13 cellular contexts compared by ENCODE assay signal in genomic region chr9:111633389-111633736, GRCh38. TPM values are rescaled to one million over a fixed set of nuclear protein-coding genes. Genes with fewer than 3 reads are reported as not detected.
DNase-seq lines count a peak whose midpoint lies in the region; ATAC-seq and TF ChIP-seq lines count a peak whose summit lies in the region.
"Had no signal": no experiment of that assay in that cellular context is flagged by ENCODE, and none has a peak within 500 bp of the region (broad histone marks: within the 10 kb centered on the region; RNA-seq: fewer than 3 reads in every experiment).

No MANE protein-coding gene starts in this region.

- H3K27ac Mint-ChIP-seq in T-helper 2 cell treated with Interferon-gamma antibody and Interleukin-4, amounts not matched to agents 5 μg/mL and 100 μg/mL, for 36 hours: no peak overlapping the region

- BruUV-seq in mammary epithelial cell (replicated peaks; lab: Mats Ljungman, UMichigan): no TSS peak

- H3K4me3 Mint-ChIP-seq in T-helper 2 cell treated with Interferon-gamma antibody and Interleukin-4, amounts not matched to agents 5 μg/mL and 100 μg/mL, for 36 hours: peak overlapping the region; percentile 95

- dilution Hi-C loops in mammary epithelial cell (cut with HindIII; ENCODE audit: low sequenced_read_pairs): no loop called here

- no peaks in the 10 kb centered on the region for H3K27me3 Mint-ChIP-seq in T-helper 2 cell treated with Interferon-gamma antibody and Interleukin-4, amounts not matched to agents 5 μg/mL and 100 μg/mL, for 36 hours (ENCODE audit: low read depth)

- ATAC-seq in GM21723 (IDR thresholded peaks at IDR 0.05; ENCODE audit: unreplicated experiment): no peak
- ATAC-seq: upper lobe of right lung had no signal

- no peaks in the 10 kb centered on the region for H3K9me2 ChIP-seq in neural cell (ENCODE audit: insufficient read depth, low read length)

- no peak for TF ChIP-seq EP300 in neural cell (conservative IDR thresholded peaks at IDR 0.05; ENCODE audit: poor library complexity, severe bottlenecking)

- no peaks in the 10 kb centered on the region for H4K20me1 ChIP-seq in mammary epithelial cell (ENCODE audit: insufficient read depth, low read length)
- no peaks in the 10 kb centered on the region for H4K20me1 ChIP-seq in neural cell (ENCODE audit: insufficient read depth)

- peaks cover 1% of the 10 kb centered on the region for H3K36me3 Mint-ChIP-seq in T-helper 2 cell treated with Interferon-gamma antibody and Interleukin-4, amounts not matched to agents 5 μg/mL and 100 μg/mL, for 36 hours (ENCODE audit: low read depth)

- H3K4me1 ChIP-seq in HUES64 (ENCODE audit: insufficient read depth, low read length) (peaks cover 9% of the 10 kb centered on the region; the same call in 1 of the 2 replicates), mammary epithelial cell (ENCODE audit: insufficient read depth, low read length) (peaks cover 5% of the 10 kb centered on the region), right atrium auricular region (peaks cover 0 to 34% of the 10 kb centered on the region in 2 donors)

- TF ChIP-seq CTCF in mammary epithelial cell (conservative IDR thresholded peaks at IDR 0.05 in 1 of 2, IDR thresholded peaks at IDR 0.05 in 1 of 2; ENCODE audit: extremely low read depth in 1 of 2, insufficient read depth in 1 of 2, low read depth in 1 of 2, low read length in 2 of 2) (no peak), neural cell (IDR thresholded peaks at IDR 0.05; ENCODE audit: poor library complexity, severe bottlenecking) (no peak), right atrium auricular region (IDR thresholded peaks at IDR 0.05) (no peak)

- H3K79me2 ChIP-seq in mammary epithelial cell (ENCODE audit: insufficient read depth, low read length) (peaks cover 71% of the 10 kb centered on the region), neural cell (replicated peaks; ENCODE audit: insufficient read depth, low read length) (peaks cover 49% of the 10 kb centered on the region)

- H3K4me3 ChIP-seq in HUES64 (ENCODE audit: low read length) (peak overlapping the region; percentile 75; the same call in 1 of the 2 replicates), mammary epithelial cell (replicated peaks in 1 of 3; ENCODE audit: insufficient read depth in 1 of 3, low read depth in 2 of 3, low read length in 3 of 3) (no peak overlapping the region), neural cell (ENCODE audit: low read length) (peak overlapping the region; percentile 95), right atrium auricular region (no peak overlapping the region)
- H3K4me3 ChIP-seq: sigmoid colon had no signal

- H3K9me3 ChIP-seq in HUES64 (ENCODE audit: insufficient read depth, low read depth, low read length) (no peaks in the 10 kb centered on the region), mammary epithelial cell (replicated peaks; ENCODE audit: insufficient read depth, low read length) (no peaks in the 10 kb centered on the region), neural cell (ENCODE audit: low read length) (no peaks in the 10 kb centered on the region), right atrium auricular region (no peaks in the 10 kb centered on the region)
- H3K9me3 ChIP-seq: sigmoid colon, upper lobe of right lung had no signal

- H3K9ac ChIP-seq in HUES64 (ENCODE audit: low read depth, low read length): no peak overlapping the region
- no peak overlapping the region for H3K9ac ChIP-seq in mammary epithelial cell (ENCODE audit: insufficient read depth, low read length)
- no peak overlapping the region for H3K9ac ChIP-seq in neural cell (ENCODE audit: low read length)

- H3K4me1 Mint-ChIP-seq in T-helper 2 cell treated with Interferon-gamma antibody and Interleukin-4, amounts not matched to agents 5 μg/mL and 100 μg/mL, for 36 hours (ENCODE audit: low read depth): peaks cover 31% of the 10 kb centered on the region

- CTCF ChIA-PET in mammary epithelial cell (lab: Charles Lee; ENCODE audit: low non-redundant PET): no interaction called here

- no peak for DNase-seq in T-helper 2 cell treated with Interferon-gamma antibody and Interleukin-4, amounts not matched to agents 5 μg/mL and 100 μg/mL, for 36 hours (ENCODE audit: low spot score)
- DNase-seq in T-helper 2 cell: no peak
- no peak for DNase-seq in mammary epithelial cell
- DNase-seq in right atrium auricular region (ENCODE audit: low spot score): no peak
- no peak for DNase-seq in AML-193 (lab: John Stamatoyannopoulos, UW)
- DNase-seq: erythroblast, NCI-H2107, sigmoid colon, T-helper 9 cell, upper lobe of right lung had no signal

- H3K36me3 ChIP-seq in HUES64 (ENCODE audit: insufficient read depth, low read length) (no peaks in the 10 kb centered on the region), mammary epithelial cell (ENCODE audit: insufficient read depth, low read length) (no peaks in the 10 kb centered on the region), neural cell (ENCODE audit: insufficient read depth, low read length) (no peaks in the 10 kb centered on the region), right atrium auricular region (no peaks in the 10 kb centered on the region)
- H3K36me3 ChIP-seq: sigmoid colon, upper lobe of right lung had no signal

- 98% methylated on average over 1 of the region's 1 CpG for WGBS in HUES64
- 90% methylated on average over 1 of the region's 1 CpG for WGBS in mammary epithelial cell (ENCODE audit: low coverage, missing lambda C conversion rate)

- in situ Hi-C loops in mammary epithelial cell (cut with MboI; ENCODE audit: low sequenced_read_pairs in 2 of 2): no loop called here

- H3K27ac ChIP-seq in HUES64 (ENCODE audit: low read depth, low read length) (no peak overlapping the region), mammary epithelial cell (ENCODE audit: insufficient read depth, low read depth, low read length) (no peak overlapping the region), neural cell (ENCODE audit: low read length) (no peak overlapping the region), right atrium auricular region (no peak overlapping the region)
- H3K27ac ChIP-seq: sigmoid colon, upper lobe of right lung had no signal

- H3K27me3 ChIP-seq in HUES64 (ENCODE audit: insufficient read depth, low read length) (no peaks in the 10 kb centered on the region), mammary epithelial cell (ENCODE audit: insufficient read depth, low read length) (no peaks in the 10 kb centered on the region), neural cell (ENCODE audit: insufficient read depth, low read depth, low read length) (no peaks in the 10 kb centered on the region), right atrium auricular region (no peaks in the 10 kb centered on the region)
- H3K27me3 ChIP-seq: sigmoid colon, upper lobe of right lung had no signal

- intact Hi-C loops in mammary epithelial cell (cut with micrococcal nuclease): no loop called here

- no peaks in the 10 kb centered on the region for H3K9me3 Mint-ChIP-seq in T-helper 2 cell treated with Interferon-gamma antibody and Interleukin-4, amounts not matched to agents 5 μg/mL and 100 μg/mL, for 36 hours

- no peak for TF ChIP-seq RAD21 in neural cell (conservative IDR thresholded peaks at IDR 0.05)

- peak overlapping the region; percentile 95 for H3K4me2 ChIP-seq in mammary epithelial cell (ENCODE audit: insufficient read depth, low read depth, low read length)
- H3K4me2 ChIP-seq in neural cell (ENCODE audit: low read length): no peak overlapping the region

- H2AFZ ChIP-seq in mammary epithelial cell (ENCODE audit: low read depth, low read length) (no peak overlapping the region), neural cell (ENCODE audit: low read depth, low read length) (no peak overlapping the region)

- H3F3A ChIP-seq in neural cell (ENCODE audit: insufficient read depth, low read length, poor library complexity, severe bottlenecking): no peaks in the 10 kb centered on the region

TF ChIP-seq in neural cell, 6 proteins besides CTCF, POLR2A, EP300 and RAD21 (continues in another document):
- TF ChIP-seq SMC3 (conservative IDR thresholded peaks at IDR 0.05; ENCODE audit: poor library complexity) (no peak), TAF1 (IDR thresholded peaks at IDR 0.05; ENCODE audit: low read depth) (no peak), POLR2AphosphoS5 (IDR thresholded peaks at IDR 0.05) (no peak), EZH2 (IDR thresholded peaks at IDR 0.05; ENCODE audit: borderline replicate concordance, insufficient read depth, low read length, poor library complexity, severe bottlenecking) (no peak)

RNA-seq across cellular contexts. Expression of gene DNAJC25, which starts 2.2 kb away (rescaled TPM):
- polyA plus RNA-seq in HUES64 (2013, experiment 1 of 2): 7.3 TPM
- 8.6 TPM for polyA plus RNA-seq in HUES64 (2013, experiment 2 of 2)
- 1 to 10 TPM; 4.5 to 9.4 TPM for total RNA-seq in mammary epithelial cell
- 3.2 TPM for polyA plus RNA-seq in mammary epithelial cell
- not detected for polyA minus RNA-seq in mammary epithelial cell
- 16.8 and 20.0 TPM in 2 replicates for polyA plus RNA-seq in neural cell
- 6.8 and 10.8 TPM in 2 replicates for polyA minus RNA-seq in neural cell
- 1 to 10 TPM; 5.3 to 8.7 TPM for total RNA-seq in right atrium auricular region

RNA-seq across cellular contexts. Expression of gene GNG10, which starts 28.0 kb away (rescaled TPM):
- 39.1 TPM for polyA plus RNA-seq in HUES64 (2013, experiment 1 of 2)
- polyA plus RNA-seq in HUES64 (2013, experiment 2 of 2): 40.4 TPM
- total RNA-seq in mammary epithelial cell (10 to 100 TPM; 51.7 to 70.3 TPM), right atrium auricular region (10 to 100 TPM; 44.5 to 45.1 TPM)
- polyA plus RNA-seq in mammary epithelial cell (58.8 TPM), neural cell (66.1 and 69.6 TPM in 2 replicates)
- polyA minus RNA-seq in mammary epithelial cell (33.7 TPM), neural cell (20.9 and 25.4 TPM in 2 replicates)

RNA-seq across cellular contexts. Expression of gene PTGR1, which starts 33.9 kb away (rescaled TPM):
- 17.1 TPM for polyA plus RNA-seq in HUES64 (2013, experiment 1 of 2)
- polyA plus RNA-seq in HUES64 (2013, experiment 2 of 2): 22.2 TPM
- 10 to 100 TPM; 49.0 to 61.6 TPM for total RNA-seq in mammary epithelial cell
- polyA plus RNA-seq in mammary epithelial cell: 66.8 TPM
- polyA minus RNA-seq in mammary epithelial cell: 56.8 TPM
- polyA plus RNA-seq in neural cell: 3.1 and 6.6 TPM in 2 replicates
- 2.9 and 3.4 TPM in 2 replicates for polyA minus RNA-seq in neural cell
- total RNA-seq in right atrium auricular region: 10 to 100 TPM; 23.9 to 38.8 TPM

Comparison
In these comparisons a context has a peak if more than half of its experiments do, and no peak if none do; other contexts are left out.
1. H3K4me3 ChIP-seq: peak in HUES64 (single experiment) and neural cell (single experiment); none in mammary epithelial cell (0 of 3) and right atrium auricular region (0 of 2).